ENCODE assay signal across 19 cellular contexts in genomic region chr19:17614476-17614875, GRCh38. TPM values are rescaled to one million over a fixed set of nuclear protein-coding genes. Genes with fewer than 3 reads are reported as not detected.
DNase-seq lines count a peak whose midpoint lies in the region; ATAC-seq, FAIRE-seq and TF ChIP-seq lines count a peak whose summit lies in the region.
"Had no signal": no experiment of that assay in that cellular context is flagged by ENCODE, and none has a peak within 500 bp of the region (broad histone marks: within the 10 kb centered on the region; RNA-seq: fewer than 3 reads in every experiment).

No MANE protein-coding gene starts in this region.

- H3K14ac ChIP-seq in neuronal stem cell (ENCODE audit: low read length) = no peak overlapping the region

- no peak for DNase-seq in K562 (ENCODE audit: extremely low read depth in 1 of 4, low spot score in 3 of 4)
- no peak for DNase-seq in neuronal stem cell (ENCODE audit: low spot score)
- DNase-seq in NCI-H1417 treated with DMSO at 0.1 percent for 48 hours (lab: John Stamatoyannopoulos, UW) = no peak
- DNase-seq in anterior cingulate cortex (lab: John Stamatoyannopoulos, UW) = no peak
- no peak for DNase-seq in GM13977 (ENCODE audit: low spot score)
- DNase-seq: AML-193; Caco-2; Calu3; CD4-positive, alpha-beta T cell; CD8-positive, alpha-beta T cell; DMS79 treated with DMSO at 0.1 percent for 48 hours; GF-D8 had no signal

- in situ Hi-C loops in K562 (cut with MboI) (no loop called here), GM13977 (cut with MboI; ENCODE audit: low pct_unique_long_range_greater_than_20kb, low sequenced_read_pairs, unreplicated experiment) (no loop called here)

- TF ChIP-seq POLR2A in K562 (conservative IDR thresholded peaks at IDR 0.05) = no peak

- H3K36me3 ChIP-seq in K562 (ENCODE audit: control insufficient read depth, insufficient read depth, low read length) = no peaks in the 10 kb centered on the region
- H3K36me3 ChIP-seq in neuronal stem cell (replicated peaks in 1 of 2; ENCODE audit: control insufficient read depth in 2 of 2, insufficient read depth in 2 of 2, low read length in 2 of 2) = no peaks in the 10 kb centered on the region
- H3K36me3 ChIP-seq: BLaER1 treated with 17β-estradiol and CSF1 and Interleukin-3, amounts not matched to agents 10 nM and 100 nM had no signal

- H2BK15ac ChIP-seq in neuronal stem cell (ENCODE audit: low read length) = no peak overlapping the region

- H3K4ac ChIP-seq in neuronal stem cell (ENCODE audit: low read length) = no peak overlapping the region

- no peak overlapping the region for H4K91ac ChIP-seq in neuronal stem cell (ENCODE audit: low read depth, low read length, poor library complexity)

- no peaks in the 10 kb centered on the region for H3K79me2 ChIP-seq in K562 (ENCODE audit: control insufficient read depth, insufficient read depth, low read length)

- H3K4me1 ChIP-seq in K562 (replicated peaks in 1 of 2; ENCODE audit: control insufficient read depth in 2 of 2, insufficient read depth in 2 of 2, low read length in 2 of 2) (peaks cover 5 to 50% of the 10 kb centered on the region in 2 experiments; a peak in 4 of 5 replicates), neuronal stem cell (ENCODE audit: control insufficient read depth in 2 of 2, insufficient read depth in 1 of 2, low read depth in 1 of 2, low read length in 2 of 2) (peaks cover 0 to 8% of the 10 kb centered on the region in 2 donors)
- H3K4me1 ChIP-seq: Caco-2 had no signal

- H2BK12ac ChIP-seq in neuronal stem cell (ENCODE audit: low read length) = no peak overlapping the region

- no peak for TF ChIP-seq CTCF in K562 (IDR thresholded peaks at IDR 0.05 in 2 of 3, conservative IDR thresholded peaks at IDR 0.05 in 1 of 3; ENCODE audit: insufficient read depth in 2 of 3, low read depth in 1 of 3, low read length in 3 of 3)
- TF ChIP-seq CTCF in GM13977 (IDR thresholded peaks at IDR 0.05; ENCODE audit: extremely low read depth, insufficient read depth, missing control alignments) = no peak

- H2BK120ac ChIP-seq in neuronal stem cell (ENCODE audit: low read depth, low read length) = no peak overlapping the region

- no peak for TF ChIP-seq RAD21 in K562 (CRISPR knock-in tag; conservative IDR thresholded peaks at IDR 0.05 in 1 of 2, IDR thresholded peaks at IDR 0.05 in 1 of 2)

- 57% methylated on average over 8 of the region's 12 CpGs for WGBS in K562 (ENCODE audit: insufficient coverage, low coverage, missing lambda C conversion rate)
- WGBS in neuronal stem cell (ENCODE audit: extremely low coverage in 2 of 2, insufficient read length in 2 of 2, insufficient replicate concordance in 1 of 2), 2 donors = no CpG with 5 or more reads among the region's 12 CpGs

- no peak overlapping the region for H2BK5ac ChIP-seq in neuronal stem cell (ENCODE audit: low read length)

- ATAC-seq in K562 = no peak
- ATAC-seq: A549; CD8-positive, alpha-beta T cell had no signal

- CTCF ChIA-PET in K562 (lab: Yijun Ruan, JAX; ENCODE audit: low intra/inter-chr PET ratio) = no interaction called here

- H3K18ac ChIP-seq in neuronal stem cell (ENCODE audit: low read length) = peak overlapping the region; percentile 38

- no peak overlapping the region for H4K8ac ChIP-seq in neuronal stem cell (ENCODE audit: low read depth, low read length)

- H3K4me3 ChIP-seq in K562 (no peak overlapping the region), neuronal stem cell (ENCODE audit: low read length in 2 of 2) (no peak overlapping the region)
- H3K4me3 ChIP-seq: A549; BLaER1 treated with 17β-estradiol and CSF1 and Interleukin-3, amounts not matched to agents 10 nM and 100 nM had no signal

- H3K27ac ChIP-seq in K562 (ENCODE audit: extremely low read depth, low read depth, low read length) (no peak overlapping the region), neuronal stem cell (replicated peaks; ENCODE audit: low read length) (no peak overlapping the region)
- H3K27ac ChIP-seq: A549, C4-2B had no signal

- H3K9ac ChIP-seq in K562 (ENCODE audit: insufficient read depth in 1 of 2, low read depth in 2 of 2, low read length in 2 of 2) = peak overlapping the region in 1 of 2 experiments; percentile 55; a peak in 1 of 4 replicates
- no peak overlapping the region for H3K9ac ChIP-seq in neuronal stem cell (ENCODE audit: low read depth, low read length, poor library complexity)
- H3K9ac ChIP-seq: BLaER1 treated with 17β-estradiol and CSF1 and Interleukin-3, amounts not matched to agents 10 nM and 100 nM had no signal

- H3K9me3 ChIP-seq in K562 (replicated peaks; ENCODE audit: control insufficient read depth, insufficient read depth, low read depth, low read length) (no peaks in the 10 kb centered on the region), neuronal stem cell (replicated peaks in 1 of 2; ENCODE audit: control insufficient read depth in 2 of 2, insufficient read depth in 1 of 2, low read depth in 1 of 2, low read length in 2 of 2) (no peaks in the 10 kb centered on the region)
- H3K9me3 ChIP-seq: A549; BLaER1 treated with 17β-estradiol and CSF1 and Interleukin-3, amounts not matched to agents 10 nM and 100 nM; Caco-2 had no signal

- intact Hi-C loops in K562 (cut with micrococcal nuclease) = no loop called here

- peak overlapping the region; percentile 75 for H2AK5ac ChIP-seq in neuronal stem cell (ENCODE audit: low read depth, low read length)

- BruUV-seq in K562 (replicated peaks; lab: Mats Ljungman, UMichigan) = no TSS peak

- POLR2A ChIA-PET in K562 (lab: Yijun Ruan, JAX) = no interaction called here

- peaks cover 5% of the 10 kb centered on the region for H4K20me1 ChIP-seq in K562 (replicated peaks; ENCODE audit: control insufficient read depth, insufficient read depth, low read length)
- H4K20me1 ChIP-seq: BLaER1 treated with 17β-estradiol and CSF1 and Interleukin-3, amounts not matched to agents 10 nM and 100 nM had no signal

- no peak overlapping the region for H2AFZ ChIP-seq in K562 (ENCODE audit: low read depth, low read length)
- no peak overlapping the region for H2AFZ ChIP-seq in neuronal stem cell (ENCODE audit: low read length)

- no peak for FAIRE-seq in K562 (lab: Jason Lieb, UNC)
- FAIRE-seq: A549, D721Med, G401.6, GM12891, GM18507 had no signal

- H3K79me1 ChIP-seq in neuronal stem cell (ENCODE audit: low read depth, low read length) = no peaks in the 10 kb centered on the region

- H3K27me3 ChIP-seq in K562 (ENCODE audit: control insufficient read depth in 2 of 2, insufficient read depth in 2 of 2, low read length in 2 of 2) (no peaks in the 10 kb centered on the region; a peak in 1 of 5 replicates), neuronal stem cell (ENCODE audit: control insufficient read depth in 3 of 3, insufficient read depth in 3 of 3, low read depth in 1 of 3, low read length in 3 of 3) (no peaks in the 10 kb centered on the region)
- H3K27me3 ChIP-seq: BLaER1 treated with 17β-estradiol and CSF1 and Interleukin-3, amounts not matched to agents 10 nM and 100 nM had no signal

- no peak overlapping the region for H3K4me2 ChIP-seq in K562 (ENCODE audit: insufficient read depth, low read length)
- H3K4me2 ChIP-seq in neuronal stem cell (ENCODE audit: insufficient read depth, low read length, poor library complexity, severe bottlenecking) = no peak overlapping the region
- H3K4me2 ChIP-seq: A549; BLaER1 treated with 17β-estradiol and CSF1 and Interleukin-3, amounts not matched to agents 10 nM and 100 nM had no signal

- peaks cover 3% of the 10 kb centered on the region for H3K9me1 ChIP-seq in K562 (ENCODE audit: control insufficient read depth, insufficient read depth, low read length)

- H3K23ac ChIP-seq in neuronal stem cell (ENCODE audit: low read depth, low read length, poor library complexity) = no peak overlapping the region

- TF ChIP-seq EP300 in K562 (IDR thresholded peaks at IDR 0.05; ENCODE audit: low read length) = no peak

TF ChIP-seq in K562, 482 proteins besides CTCF, POLR2A, EP300 and RAD21:
- TF ChIP-seq YBX1 (IDR thresholded peaks at IDR 0.05) (no peak), VEZF1 (CRISPR knock-in tag; IDR thresholded peaks at IDR 0.05) (peak; percentile 24; the same call in 1 of the 2 replicates)

RNA-seq across cellular contexts. Expression of gene COLGALT1, which starts 59.0 kb away (rescaled TPM):
- total RNA-seq in K562 (2011; cell fraction: chromatin; rRNA removed; ENCODE audit: low replicate concordance) = 106 and 273 TPM in 2 replicates
- 296 and 314 TPM in 2 replicates for total RNA-seq in K562 (2011; cell fraction: nucleolus; rRNA removed)
- total RNA-seq in K562 (2011; cell fraction: nucleoplasm; rRNA removed) = 215 and 219 TPM in 2 replicates
- 82.6 and 90.5 TPM in 2 replicates for total RNA-seq in K562 (2014; rRNA removed)
- 35.5 and 50.0 TPM in 2 replicates for total RNA-seq in K562 (2014; rRNA removed; fragmentation: Illumina TruSeq; extraction: Trizol)
- total RNA-seq in K562 (2015; rRNA removed; fragmentation: Illumina TruSeq; extraction: Trizol) = 64.3 and 64.8 TPM in 2 replicates
- 119 TPM in 2 replicates for total RNA-seq in K562 (2021)
- 114 and 144 TPM in 2 replicates for polyA plus RNA-seq in K562 (2011; rRNA removed)
- polyA plus RNA-seq in K562 (2011; cell fraction: cytosol; rRNA removed) = 128 and 182 TPM in 2 replicates
- 207 and 344 TPM in 2 replicates for polyA plus RNA-seq in K562 (2011; cell fraction: nucleus; rRNA removed)
- 78.2 and 109 TPM in 2 replicates for polyA plus RNA-seq in K562 (2012)
- 84.8 and 97.0 TPM in 2 replicates for polyA plus RNA-seq in K562 (2014; fragmentation: Illumina TruSeq; extraction: Trizol)
- 10 to 100 TPM in 1 of 2 experiments, 1 to 10 TPM in 1; 4.9 to 18.1 TPM for polyA plus RNA-seq in K562 (2014; fragmentation: Nextera tagmentation; extraction: Ambion mirVana)
- 86.0 and 87.5 TPM in 2 replicates for polyA plus RNA-seq in K562 (2014; rRNA removed)
- polyA minus RNA-seq in K562 (2011; rRNA and poly(A)+ RNA removed) = 78.1 and 108 TPM in 2 replicates
- polyA minus RNA-seq in K562 (2011; cell fraction: cytosol; rRNA and poly(A)+ RNA removed) = 89.7 and 127 TPM in 2 replicates
- 32.6 and 43.8 TPM in 2 replicates for polyA minus RNA-seq in K562 (2011; cell fraction: nucleus; rRNA and poly(A)+ RNA removed)
- polyA plus RNA-seq in neuronal stem cell (2013, experiment 1 of 2) = 51.5 TPM
- 51.9 TPM for polyA plus RNA-seq in neuronal stem cell (2013, experiment 2 of 2)
